ENCODE assay signal across 32 cellular contexts in the genomic region with DNA sequence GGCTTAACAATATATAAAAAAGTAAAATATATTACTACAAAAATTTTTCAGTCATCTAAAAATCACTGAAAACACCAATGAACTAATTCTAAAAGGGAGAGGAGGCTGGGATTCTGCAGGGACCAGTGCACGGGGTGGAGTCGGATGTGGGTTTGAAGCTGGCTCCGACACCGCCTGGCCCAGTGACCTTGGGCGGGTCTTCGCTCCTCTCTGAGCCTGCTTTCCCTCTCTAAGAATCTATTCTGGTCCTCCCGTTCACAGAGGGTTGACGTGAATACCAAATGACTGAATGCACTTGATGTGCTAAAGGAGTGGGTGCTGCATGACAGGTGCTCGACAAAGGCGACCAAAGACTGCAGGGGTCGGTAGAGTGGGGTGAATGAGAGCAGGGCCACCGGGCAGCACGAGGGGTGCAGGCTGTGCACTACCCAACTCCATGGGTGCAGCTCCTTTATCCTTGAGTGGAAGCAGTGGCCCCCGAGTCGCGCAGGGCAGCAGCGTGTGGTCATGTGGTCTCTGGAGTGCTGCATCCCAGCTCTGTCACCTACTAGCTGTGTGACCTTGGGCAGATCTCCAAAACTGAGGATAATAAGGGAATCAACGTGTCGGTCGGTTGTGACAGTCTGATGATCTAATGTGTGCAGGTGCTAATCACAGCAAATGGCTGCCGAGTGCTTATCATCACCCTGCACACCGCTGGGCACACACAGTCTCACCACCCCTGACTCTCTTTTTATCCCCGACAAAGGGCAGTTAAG. TPM values are rescaled to one million over a fixed set of nuclear protein-coding genes. Genes with fewer than 3 reads are reported as not detected.
DNase-seq lines count a peak whose midpoint lies in the region; ATAC-seq and TF ChIP-seq lines count a peak whose summit lies in the region.
"Had no signal": no experiment of that assay in that cellular context is flagged by ENCODE, and none has a peak within 500 bp of the region (broad histone marks: within the 10 kb centered on the region; RNA-seq: fewer than 3 reads in every experiment).

No MANE protein-coding gene starts in this region.

- no peak for TF ChIP-seq RAD21 in IMR-90 (IDR thresholded peaks at IDR 0.05; ENCODE audit: low read length)

- H3K14ac ChIP-seq in IMR-90 (replicated peaks; ENCODE audit: low read depth, low read length) (no peak overlapping the region), neuronal stem cell (ENCODE audit: low read length) (no peak overlapping the region)

- H4K8ac ChIP-seq in IMR-90 (ENCODE audit: low read depth in 2 of 2, low read length in 2 of 2): no peak overlapping the region
- no peak overlapping the region for H4K8ac ChIP-seq in neuronal stem cell (ENCODE audit: low read depth, low read length)

- H3K9me1 ChIP-seq in IMR-90 (ENCODE audit: insufficient read depth, low read length): no peaks in the 10 kb centered on the region

- no peak overlapping the region for H3K9ac ChIP-seq in BLaER1
- H3K9ac ChIP-seq in IMR-90 (ENCODE audit: low read depth, low read length): no peak overlapping the region
- H3K9ac ChIP-seq in neuronal stem cell (ENCODE audit: low read depth, low read length, poor library complexity): peak overlapping the region; percentile 54
- H3K9ac ChIP-seq: SK-N-SH had no signal

- H3K36me3 ChIP-seq in BLaER1: no peaks in the 10 kb centered on the region
- H3K36me3 ChIP-seq in IMR-90 (ENCODE audit: control insufficient read depth, insufficient read depth, low read length): no peaks in the 10 kb centered on the region
- no peaks in the 10 kb centered on the region for H3K36me3 ChIP-seq in neuronal stem cell (replicated peaks in 1 of 2; ENCODE audit: control insufficient read depth in 2 of 2, insufficient read depth in 2 of 2, low read length in 2 of 2)
- H3K36me3 ChIP-seq in body of pancreas (replicated peaks in 1 of 2; ENCODE audit: insufficient read depth in 1 of 2, low read depth in 2 of 2): no peaks in the 10 kb centered on the region
- H3K36me3 ChIP-seq: esophagus muscularis mucosa, thyroid gland had no signal

- intact Hi-C loops in IMR-90 (cut with micrococcal nuclease) (no loop called here), body of pancreas (cut with DNase I) (no loop called here)

- H2AK5ac ChIP-seq in IMR-90 (ENCODE audit: low read depth, low read length) (no peak overlapping the region), neuronal stem cell (ENCODE audit: low read depth, low read length) (no peak overlapping the region)

- H2AFZ ChIP-seq in IMR-90 (replicated peaks; ENCODE audit: low read length, poor library complexity) (peak overlapping the region; percentile 43), neuronal stem cell (ENCODE audit: low read length) (no peak overlapping the region)

- TF ChIP-seq POLR2A in IMR-90 (IDR thresholded peaks at IDR 0.05; ENCODE audit: low read depth, low read length) (no peak), body of pancreas (IDR thresholded peaks at IDR 0.05) (no peak)

- H3K23ac ChIP-seq in IMR-90 (ENCODE audit: low read depth, low read length): no peak overlapping the region
- H3K23ac ChIP-seq in neuronal stem cell (ENCODE audit: low read depth, low read length, poor library complexity): peak overlapping the region; percentile 59

- no peaks in the 10 kb centered on the region for H4K20me1 ChIP-seq in BLaER1
- no peaks in the 10 kb centered on the region for H4K20me1 ChIP-seq in IMR-90 (ENCODE audit: insufficient read depth, low read length)

- H3K4me3 ChIP-seq in BLaER1: no peak overlapping the region
- H3K4me3 ChIP-seq in IMR-90 (ENCODE audit: insufficient read depth, low read depth, low read length): no peak overlapping the region
- no peak overlapping the region for H3K4me3 ChIP-seq in fibroblast of the aortic adventitia (ENCODE audit: low read depth, low read length)
- no peak overlapping the region for H3K4me3 ChIP-seq in neuronal stem cell (ENCODE audit: low read length in 2 of 2)
- no peak overlapping the region for H3K4me3 ChIP-seq in body of pancreas
- H3K4me3 ChIP-seq: esophagus muscularis mucosa, skin epidermis, thyroid gland had no signal

- peaks cover 99% of the 10 kb centered on the region for H3K4me1 ChIP-seq in BLaER1
- H3K4me1 ChIP-seq in IMR-90 (ENCODE audit: control insufficient read depth, insufficient read depth, low read length): no peaks in the 10 kb centered on the region
- H3K4me1 ChIP-seq in neuronal stem cell (ENCODE audit: control insufficient read depth in 2 of 2, insufficient read depth in 1 of 2, low read depth in 1 of 2, low read length in 2 of 2): peaks cover 2 to 4% of the 10 kb centered on the region in 2 donors
- H3K4me1 ChIP-seq in body of pancreas: peaks cover 15% of the 10 kb centered on the region

- no peak overlapping the region for H2BK5ac ChIP-seq in IMR-90 (ENCODE audit: low read depth, low read length, poor library complexity, severe bottlenecking)
- peak overlapping the region; percentile 12 for H2BK5ac ChIP-seq in neuronal stem cell (ENCODE audit: low read length)

- H2AK9ac ChIP-seq in IMR-90 (replicated peaks; ENCODE audit: low read depth, low read length, poor library complexity): no peak overlapping the region

- H4K5ac ChIP-seq in IMR-90 (ENCODE audit: low read depth, low read length): no peak overlapping the region

- no peak overlapping the region for H3K56ac ChIP-seq in IMR-90 (ENCODE audit: extremely low read depth, insufficient read depth, low read length)

- TF ChIP-seq CTCF in IMR-90 (conservative IDR thresholded peaks at IDR 0.05; ENCODE audit: low read depth, low read length): no peak
- TF ChIP-seq CTCF in fibroblast of the aortic adventitia (IDR thresholded peaks at IDR 0.05; ENCODE audit: insufficient read depth, low read length): no peak
- TF ChIP-seq CTCF in body of pancreas (IDR thresholded peaks at IDR 0.05): no peak

- no peak overlapping the region for H2BK20ac ChIP-seq in IMR-90 (ENCODE audit: low read depth, low read length)

- no peak overlapping the region for H4K91ac ChIP-seq in IMR-90 (ENCODE audit: insufficient read depth, low read depth, low read length)
- no peak overlapping the region for H4K91ac ChIP-seq in neuronal stem cell (ENCODE audit: low read depth, low read length, poor library complexity)

- H3K4ac ChIP-seq in IMR-90 (ENCODE audit: low read depth, low read length) (no peak overlapping the region), neuronal stem cell (ENCODE audit: low read length) (no peak overlapping the region)

- CTCF ChIA-PET in IMR-90 (lab: Yijun Ruan, JAX): interaction anchor here (1.0 kb wide), 1 partner anchor 8 kb away, joined by 3 read pairs; no protein-coding TSS in a partner anchor

- H2BK15ac ChIP-seq in IMR-90 (ENCODE audit: low read depth, low read length): no peak overlapping the region
- H2BK15ac ChIP-seq in neuronal stem cell (ENCODE audit: low read length): no peak overlapping the region

- ATAC-seq in IMR-90 (ENCODE audit: low read depth) (no peak), body of pancreas (no peak), HG02588 (IDR thresholded peaks at IDR 0.05; ENCODE audit: unreplicated experiment) (no peak)
- ATAC-seq: activated naive CD8-positive, alpha-beta T cell treated with anti-CD3 and anti-CD28 coated beads, Interleukin-2, amount 50 U/mL, for 24 hours; HepG2; left lobe of liver; naive thymus-derived CD4-positive, alpha-beta T cell; stimulated activated naive CD8-positive, alpha-beta T cell treated with anti-CD3 and anti-CD28 coated beads, Interleukin-15, amount 100 ng/mL, for 72 hours; T-helper 17 cell had no signal

- WGBS in IMR-90 (ENCODE audit: extremely low coverage in 2 of 2, insufficient read length in 1 of 2), 2 experiments: 90% methylated on average over 7 of the region's 23 CpGs; no CpG with 5 or more reads in 1 of the 2 experiments
- WGBS in neuronal stem cell (ENCODE audit: extremely low coverage in 2 of 2, insufficient read length in 2 of 2, insufficient replicate concordance in 1 of 2), 2 donors: no CpG with 5 or more reads among the region's 23 CpGs
- WGBS in body of pancreas, 2 donors: 64 to 66% methylated on average over 20 to 21 of the region's 23 CpGs

- H2BK12ac ChIP-seq in neuronal stem cell (ENCODE audit: low read length): no peak overlapping the region

- POLR2A ChIA-PET in IMR-90 (lab: Charles Lee; ENCODE audit: unreplicated experiment): no interaction called here

- H3K79me1 ChIP-seq in IMR-90 (ENCODE audit: low read depth in 1 of 2, low read length in 2 of 2): no peaks in the 10 kb centered on the region
- H3K79me1 ChIP-seq in neuronal stem cell (ENCODE audit: low read depth, low read length): no peaks in the 10 kb centered on the region

- no peak overlapping the region for H3K18ac ChIP-seq in IMR-90 (ENCODE audit: low read depth, low read length)
- peak overlapping the region; percentile 28 for H3K18ac ChIP-seq in neuronal stem cell (ENCODE audit: low read length)

- H3K4me2 ChIP-seq in BLaER1 (peak overlapping the region; percentile 90), IMR-90 (ENCODE audit: low read depth, low read length) (no peak overlapping the region), neuronal stem cell (ENCODE audit: insufficient read depth, low read length, poor library complexity, severe bottlenecking) (no peak overlapping the region)
- H3K4me2 ChIP-seq: SK-N-SH had no signal

- in situ Hi-C loops in IMR-90 (cut with MboI; ENCODE audit: low sequenced_read_pairs): loop anchor here (10.0 kb wide), 1 partner anchor 563 kb away; no protein-coding TSS in a partner anchor

- H2BK120ac ChIP-seq in IMR-90 (ENCODE audit: low read depth, low read length): no peak overlapping the region
- no peak overlapping the region for H2BK120ac ChIP-seq in neuronal stem cell (ENCODE audit: low read depth, low read length)

- H3K27me3 ChIP-seq in BLaER1: no peaks in the 10 kb centered on the region
- peaks cover 54% of the 10 kb centered on the region for H3K27me3 ChIP-seq in IMR-90 (ENCODE audit: control insufficient read depth, insufficient read depth, low read length)
- peaks cover 0 to 34% (median 0%) of the 10 kb centered on the region in 3 experiments for H3K27me3 ChIP-seq in neuronal stem cell (ENCODE audit: control insufficient read depth in 3 of 3, insufficient read depth in 3 of 3, low read depth in 1 of 3, low read length in 3 of 3)
- H3K27me3 ChIP-seq in body of pancreas: no peaks in the 10 kb centered on the region
- H3K27me3 ChIP-seq: thyroid gland had no signal

- dilution Hi-C loops in IMR-90 (cut with HindIII; ENCODE audit: low sequenced_read_pairs, unreplicated experiment): no loop called here

- DNase-seq in IMR-90: no peak
- peak; percentile 11 for DNase-seq in fibroblast of the aortic adventitia (ENCODE audit: low read depth)
- DNase-seq in neuronal stem cell (ENCODE audit: low spot score): no peak
- no peak for DNase-seq in body of pancreas
- DNase-seq in islet precursor cell: no peak
- DNase-seq: activated CD4-positive, alpha-beta T cell treated with anti-CD3 and anti-CD28 coated beads for 48 hours; activated CD8-positive, alpha-beta memory T cell treated with anti-CD3 and anti-CD28 coated beads for 24 hours; activated gamma-delta T cell; activated naive CD8-positive, alpha-beta T cell treated with anti-CD3 and anti-CD28 coated beads, Interleukin-2, amount 50 U/mL, for 24 hours; activated T-cell treated with anti-CD3 and anti-CD28 coated beads, Interleukin-2, amount 50 U/mL, for 24 hours; DMS79 treated with DMSO at 0.1 percent for 48 hours; endodermal cell; foreskin melanocyte; GF-D8; H7; hypothalamus; immature natural killer cell; naive thymus-derived CD4-positive, alpha-beta T cell; NCI-H1694; NCI-H226; NCI-H82; SK-N-SH; stimulated activated naive CD8-positive, alpha-beta T cell treated with anti-CD3 and anti-CD28 coated beads, Interleukin-15, amount 100 ng/mL, for 72 hours; T-helper 17 cell; thyroid gland had no signal

- H3K9me3 ChIP-seq in BLaER1: no peaks in the 10 kb centered on the region
- H3K9me3 ChIP-seq in IMR-90 (ENCODE audit: control insufficient read depth, insufficient read depth, low read length): no peaks in the 10 kb centered on the region
- H3K9me3 ChIP-seq in neuronal stem cell (replicated peaks in 1 of 2; ENCODE audit: control insufficient read depth in 2 of 2, insufficient read depth in 1 of 2, low read depth in 1 of 2, low read length in 2 of 2): no peaks in the 10 kb centered on the region
- no peaks in the 10 kb centered on the region for H3K9me3 ChIP-seq in body of pancreas
- H3K9me3 ChIP-seq: esophagus muscularis mucosa, SK-N-SH, thyroid gland had no signal

- no TSS peak for BruUV-seq in IMR-90 (replicated peaks; lab: Mats Ljungman, UMichigan)

- H3K27ac ChIP-seq in BLaER1 (peak overlapping the region; percentile 52; the same call in 1 of the 2 replicates), IMR-90 (ENCODE audit: insufficient read depth, low read length) (no peak overlapping the region), neuronal stem cell (replicated peaks; ENCODE audit: low read length) (no peak overlapping the region), body of pancreas (no peak overlapping the region)
- H3K27ac ChIP-seq: C4-2B, esophagus muscularis mucosa, skin epidermis, thyroid gland had no signal

RNA-seq across cellular contexts. Expression of a gene that starts 8.6 kb away (rescaled TPM):
- total RNA-seq in IMR-90 (2012; rRNA removed) (5.9 and 6.4 TPM in 2 replicates), fibroblast of the aortic adventitia (ENCODE audit: low replicate concordance) (15.9 and 16.0 TPM in 2 replicates), body of pancreas (10 to 100 TPM; 29.6 to 42.2 TPM)
- 11.6 and 11.9 TPM in 2 replicates for polyA plus RNA-seq in IMR-90 (2012; rRNA removed)
- polyA plus RNA-seq in IMR-90 (2012; cell fraction: cytosol; rRNA removed): 7.4 and 10.4 TPM in 2 replicates
- polyA plus RNA-seq in IMR-90 (2012; cell fraction: nucleus; rRNA removed; ENCODE audit: low replicate concordance): 32.9 and 36.9 TPM in 2 replicates
- polyA plus RNA-seq in neuronal stem cell (2013, experiment 1 of 2): 22.0 TPM
- 22.8 TPM for polyA plus RNA-seq in neuronal stem cell (2013, experiment 2 of 2)
